In genomic region chr3:160869825-160870224, GRCh38 we compare ENCODE assay signal across 11 cellular contexts.
DNase-seq lines count a peak whose midpoint lies in the region; ATAC-seq and TF ChIP-seq lines count a peak whose summit lies in the region.
"Had no signal": no experiment of that assay in that cellular context is flagged by ENCODE, and none has a peak within 500 bp of the region (broad histone marks: within the 10 kb centered on the region; RNA-seq: fewer than 3 reads in every experiment).

No MANE protein-coding gene starts in this region.

- no peak overlapping the region for H3K27ac ChIP-seq in mammary epithelial cell (ENCODE audit: insufficient read depth, low read depth, low read length)
- H3K27ac ChIP-seq: C4-2B, Peyer's patch had no signal

- H3K9me3 ChIP-seq in mammary epithelial cell (replicated peaks; ENCODE audit: insufficient read depth, low read length): no peaks in the 10 kb centered on the region
- H3K9me3 ChIP-seq: Peyer's patch had no signal

- no peak overlapping the region for H3K4me3 ChIP-seq in mammary epithelial cell (replicated peaks in 1 of 3; ENCODE audit: insufficient read depth in 1 of 3, low read depth in 2 of 3, low read length in 3 of 3)
- H3K4me3 ChIP-seq: Peyer's patch had no signal

- no peak overlapping the region for H2AFZ ChIP-seq in mammary epithelial cell (ENCODE audit: low read depth, low read length)

- no peaks in the 10 kb centered on the region for H3K36me3 Mint-ChIP-seq in nephron (ENCODE audit: low read depth)
- H3K36me3 Mint-ChIP-seq: naive thymus-derived CD4-positive, alpha-beta T cell had no signal

- DNase-seq in EL (peak; percentile 8), NCI-H2196 treated with DMSO at 0.1 percent for 48 hours (lab: John Stamatoyannopoulos, UW; ENCODE audit: unreplicated experiment) (peak; percentile 99), mammary epithelial cell (peak; percentile 64), NCI-H1436 (lab: John Stamatoyannopoulos, UW) (no peak), HT-29 (ENCODE audit: low spot score) (no peak)
- DNase-seq: naive thymus-derived CD4-positive, alpha-beta T cell; Peyer's patch had no signal

- in situ Hi-C loops in mammary epithelial cell (cut with MboI; ENCODE audit: low sequenced_read_pairs in 2 of 2): no loop called here

- H3K27me3 ChIP-seq in mammary epithelial cell (ENCODE audit: insufficient read depth, low read length): peaks cover 8% of the 10 kb centered on the region
- H3K27me3 ChIP-seq: Peyer's patch had no signal

- no peak for ATAC-seq in HG02798 (IDR thresholded peaks at IDR 0.05; ENCODE audit: poor library complexity, unreplicated experiment)
- ATAC-seq in GM19455 (IDR thresholded peaks at IDR 0.05; ENCODE audit: unreplicated experiment): no peak
- ATAC-seq: naive thymus-derived CD4-positive, alpha-beta T cell had no signal

- no peak overlapping the region for H3K4me2 ChIP-seq in mammary epithelial cell (ENCODE audit: insufficient read depth, low read depth, low read length)

- H3K36me3 ChIP-seq in mammary epithelial cell (ENCODE audit: insufficient read depth, low read length): no peaks in the 10 kb centered on the region
- H3K36me3 ChIP-seq: Peyer's patch had no signal

- WGBS in mammary epithelial cell (ENCODE audit: low coverage, missing lambda C conversion rate): 0% methylated on average over 2 of the region's 2 CpGs

- CTCF ChIA-PET in mammary epithelial cell (lab: Charles Lee; ENCODE audit: low non-redundant PET): no interaction called here

- no TSS peak for BruUV-seq in mammary epithelial cell (replicated peaks; lab: Mats Ljungman, UMichigan)

- intact Hi-C loops in mammary epithelial cell (cut with micrococcal nuclease): no loop called here

- H3K4me1 ChIP-seq in mammary epithelial cell (ENCODE audit: insufficient read depth, low read length): no peaks in the 10 kb centered on the region
- H3K4me1 ChIP-seq: Peyer's patch had no signal

- no peak overlapping the region for H3K9ac ChIP-seq in mammary epithelial cell (ENCODE audit: insufficient read depth, low read length)

- no peaks in the 10 kb centered on the region for H4K20me1 ChIP-seq in mammary epithelial cell (ENCODE audit: insufficient read depth, low read length)

- H3K9me3 Mint-ChIP-seq in nephron: no peaks in the 10 kb centered on the region
- H3K9me3 Mint-ChIP-seq: naive thymus-derived CD4-positive, alpha-beta T cell had no signal

- H3K79me2 ChIP-seq in mammary epithelial cell (ENCODE audit: insufficient read depth, low read length): no peaks in the 10 kb centered on the region

- dilution Hi-C loops in mammary epithelial cell (cut with HindIII; ENCODE audit: low sequenced_read_pairs): no loop called here

- no peaks in the 10 kb centered on the region for H3K27me3 Mint-ChIP-seq in nephron (ENCODE audit: low read depth)

- no peak for TF ChIP-seq CTCF in mammary epithelial cell (conservative IDR thresholded peaks at IDR 0.05 in 1 of 2, IDR thresholded peaks at IDR 0.05 in 1 of 2; ENCODE audit: extremely low read depth in 1 of 2, insufficient read depth in 1 of 2, low read depth in 1 of 2, low read length in 2 of 2)
- no peak for TF ChIP-seq CTCF in nephron (IDR thresholded peaks at IDR 0.05; ENCODE audit: unreplicated experiment in 3 of 3)

- H3K4me1 Mint-ChIP-seq in nephron: peaks cover 47% of the 10 kb centered on the region
- H3K4me1 Mint-ChIP-seq: naive thymus-derived CD4-positive, alpha-beta T cell had no signal

- peak overlapping the region in 1 of 3 experiments; percentile 40 for H3K4me3 Mint-ChIP-seq in nephron
- H3K4me3 Mint-ChIP-seq: naive thymus-derived CD4-positive, alpha-beta T cell had no signal

- H3K27ac Mint-ChIP-seq in nephron: peak overlapping the region; percentile 70 to 85 (median 81)
- H3K27ac Mint-ChIP-seq: naive thymus-derived CD4-positive, alpha-beta T cell had no signal

Comparison
In these comparisons a context has a peak if more than half of its experiments do, and no peak if none do; other contexts are left out.
1. DNase-seq: peak in EL (single experiment), NCI-H2196 treated with DMSO at 0.1 percent for 48 hours (single experiment) and mammary epithelial cell (single experiment); none in NCI-H1436 (single experiment) and HT-29 (single experiment).